ENCODE assay signal across 1 cellular context in the genomic region with DNA sequence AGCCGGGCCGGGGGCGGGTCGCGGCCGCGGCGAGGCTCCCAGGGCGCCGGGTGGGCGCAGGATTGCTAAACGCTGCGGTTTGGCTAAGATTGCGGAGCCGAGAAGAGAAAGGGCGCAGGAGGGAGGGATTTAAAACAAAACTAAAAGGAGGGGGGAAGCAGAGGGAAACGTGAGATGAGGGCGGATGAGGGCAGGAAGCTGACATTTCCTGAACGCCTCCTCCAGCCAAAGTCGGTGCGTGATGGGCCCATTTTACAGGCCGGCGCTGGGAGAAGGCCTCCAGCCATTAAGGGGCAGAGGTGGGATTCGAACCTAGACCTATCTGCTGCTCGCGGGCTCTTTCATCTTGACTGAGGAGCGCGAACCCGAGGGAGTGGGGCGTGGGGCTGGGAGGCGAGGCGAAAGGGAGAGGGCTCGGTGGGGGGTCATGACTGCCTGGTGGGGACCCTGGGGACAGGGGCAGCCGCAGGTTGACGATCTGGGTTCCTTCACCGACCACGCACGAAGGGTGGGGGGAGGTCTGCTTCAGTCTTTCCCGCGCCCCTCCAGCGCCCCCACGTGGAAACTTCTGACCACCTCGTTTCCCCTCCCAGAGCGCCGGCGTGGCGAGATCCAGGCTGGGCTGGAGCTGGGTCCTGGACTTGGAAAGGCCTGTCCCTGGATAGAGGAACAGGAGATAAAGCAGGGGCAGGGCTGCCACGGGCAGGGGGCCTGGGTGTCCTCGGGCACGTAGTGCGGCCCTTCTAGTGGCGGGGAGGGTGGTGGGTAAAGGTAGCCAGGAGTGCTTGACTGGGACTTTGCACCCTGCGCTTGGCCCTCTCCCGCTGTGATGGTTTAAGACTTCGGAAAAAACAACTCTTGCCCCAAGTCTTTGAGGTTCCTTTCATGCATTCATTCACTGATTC.
TF ChIP-seq lines count a peak whose summit lies in the region.

No MANE protein-coding gene starts in this region.

TF ChIP-seq in K562, 482 proteins besides CTCF, POLR2A, EP300 and RAD21 (continued from another document):
- TF ChIP-seq, protein P1, sequence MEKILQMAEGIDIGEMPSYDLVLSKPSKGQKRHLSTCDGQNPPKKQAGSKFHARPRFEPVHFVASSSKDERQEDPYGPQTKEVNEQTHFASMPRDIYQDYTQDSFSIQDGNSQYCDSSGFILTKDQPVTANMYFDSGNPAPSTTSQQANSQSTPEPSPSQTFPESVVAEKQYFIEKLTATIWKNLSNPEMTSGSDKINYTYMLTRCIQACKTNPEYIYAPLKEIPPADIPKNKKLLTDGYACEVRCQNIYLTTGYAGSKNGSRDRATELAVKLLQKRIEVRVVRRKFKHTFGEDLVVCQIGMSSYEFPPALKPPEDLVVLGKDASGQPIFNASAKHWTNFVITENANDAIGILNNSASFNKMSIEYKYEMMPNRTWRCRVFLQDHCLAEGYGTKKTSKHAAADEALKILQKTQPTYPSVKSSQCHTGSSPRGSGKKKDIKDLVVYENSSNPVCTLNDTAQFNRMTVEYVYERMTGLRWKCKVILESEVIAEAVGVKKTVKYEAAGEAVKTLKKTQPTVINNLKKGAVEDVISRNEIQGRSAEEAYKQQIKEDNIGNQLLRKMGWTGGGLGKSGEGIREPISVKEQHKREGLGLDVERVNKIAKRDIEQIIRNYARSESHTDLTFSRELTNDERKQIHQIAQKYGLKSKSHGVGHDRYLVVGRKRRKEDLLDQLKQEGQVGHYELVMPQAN (IDR thresholded peaks at IDR 0.05; ENCODE audit: borderline replicate concordance) = 0 out of 2 replicates have a peak, but pooled peaks have one; percentile 46
- TF ChIP-seq, protein P2, sequence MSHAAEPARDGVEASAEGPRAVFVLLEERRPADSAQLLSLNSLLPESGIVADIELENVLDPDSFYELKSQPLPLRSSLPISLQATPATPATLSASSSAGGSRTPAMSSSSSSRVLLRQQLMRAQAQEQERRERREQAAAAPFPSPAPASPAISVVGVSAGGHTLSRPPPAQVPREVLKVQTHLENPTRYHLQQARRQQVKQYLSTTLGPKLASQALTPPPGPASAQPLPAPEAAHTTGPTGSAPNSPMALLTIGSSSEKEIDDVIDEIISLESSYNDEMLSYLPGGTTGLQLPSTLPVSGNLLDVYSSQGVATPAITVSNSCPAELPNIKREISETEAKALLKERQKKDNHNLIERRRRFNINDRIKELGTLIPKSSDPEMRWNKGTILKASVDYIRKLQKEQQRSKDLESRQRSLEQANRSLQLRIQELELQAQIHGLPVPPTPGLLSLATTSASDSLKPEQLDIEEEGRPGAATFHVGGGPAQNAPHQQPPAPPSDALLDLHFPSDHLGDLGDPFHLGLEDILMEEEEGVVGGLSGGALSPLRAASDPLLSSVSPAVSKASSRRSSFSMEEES (CRISPR knock-in tag; IDR thresholded peaks at IDR 0.05) = no peak
- peak in 1 of 2 experiments; percentile 63; a peak in 1 of 4 replicates for TF ChIP-seq KDM1A (IDR thresholded peaks at IDR 0.05)
- TF ChIP-seq ATF1 (CRISPR knock-in tag; IDR thresholded peaks at IDR 0.05) = no peak
- TF ChIP-seq ATF1 (tag; IDR thresholded peaks at IDR 0.05) = peak; percentile 36; the same call in 1 of the 2 replicates
- TF ChIP-seq, protein P3, sequence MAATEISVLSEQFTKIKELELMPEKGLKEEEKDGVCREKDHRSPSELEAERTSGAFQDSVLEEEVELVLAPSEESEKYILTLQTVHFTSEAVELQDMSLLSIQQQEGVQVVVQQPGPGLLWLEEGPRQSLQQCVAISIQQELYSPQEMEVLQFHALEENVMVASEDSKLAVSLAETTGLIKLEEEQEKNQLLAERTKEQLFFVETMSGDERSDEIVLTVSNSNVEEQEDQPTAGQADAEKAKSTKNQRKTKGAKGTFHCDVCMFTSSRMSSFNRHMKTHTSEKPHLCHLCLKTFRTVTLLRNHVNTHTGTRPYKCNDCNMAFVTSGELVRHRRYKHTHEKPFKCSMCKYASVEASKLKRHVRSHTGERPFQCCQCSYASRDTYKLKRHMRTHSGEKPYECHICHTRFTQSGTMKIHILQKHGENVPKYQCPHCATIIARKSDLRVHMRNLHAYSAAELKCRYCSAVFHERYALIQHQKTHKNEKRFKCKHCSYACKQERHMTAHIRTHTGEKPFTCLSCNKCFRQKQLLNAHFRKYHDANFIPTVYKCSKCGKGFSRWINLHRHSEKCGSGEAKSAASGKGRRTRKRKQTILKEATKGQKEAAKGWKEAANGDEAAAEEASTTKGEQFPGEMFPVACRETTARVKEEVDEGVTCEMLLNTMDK (IDR thresholded peaks at IDR 0.05; ENCODE audit: borderline replicate concordance, insufficient read depth, low read depth, low read length, poor library complexity, severe bottlenecking) = peak; percentile 22
- TF ChIP-seq NR3C1 (CRISPR knock-in tag; IDR thresholded peaks at IDR 0.05) = no peak
- TF ChIP-seq, protein P4, sequence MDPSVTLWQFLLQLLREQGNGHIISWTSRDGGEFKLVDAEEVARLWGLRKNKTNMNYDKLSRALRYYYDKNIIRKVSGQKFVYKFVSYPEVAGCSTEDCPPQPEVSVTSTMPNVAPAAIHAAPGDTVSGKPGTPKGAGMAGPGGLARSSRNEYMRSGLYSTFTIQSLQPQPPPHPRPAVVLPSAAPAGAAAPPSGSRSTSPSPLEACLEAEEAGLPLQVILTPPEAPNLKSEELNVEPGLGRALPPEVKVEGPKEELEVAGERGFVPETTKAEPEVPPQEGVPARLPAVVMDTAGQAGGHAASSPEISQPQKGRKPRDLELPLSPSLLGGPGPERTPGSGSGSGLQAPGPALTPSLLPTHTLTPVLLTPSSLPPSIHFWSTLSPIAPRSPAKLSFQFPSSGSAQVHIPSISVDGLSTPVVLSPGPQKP (CRISPR knock-in tag; IDR thresholded peaks at IDR 0.05) = no peak
- TF ChIP-seq, protein P5, sequence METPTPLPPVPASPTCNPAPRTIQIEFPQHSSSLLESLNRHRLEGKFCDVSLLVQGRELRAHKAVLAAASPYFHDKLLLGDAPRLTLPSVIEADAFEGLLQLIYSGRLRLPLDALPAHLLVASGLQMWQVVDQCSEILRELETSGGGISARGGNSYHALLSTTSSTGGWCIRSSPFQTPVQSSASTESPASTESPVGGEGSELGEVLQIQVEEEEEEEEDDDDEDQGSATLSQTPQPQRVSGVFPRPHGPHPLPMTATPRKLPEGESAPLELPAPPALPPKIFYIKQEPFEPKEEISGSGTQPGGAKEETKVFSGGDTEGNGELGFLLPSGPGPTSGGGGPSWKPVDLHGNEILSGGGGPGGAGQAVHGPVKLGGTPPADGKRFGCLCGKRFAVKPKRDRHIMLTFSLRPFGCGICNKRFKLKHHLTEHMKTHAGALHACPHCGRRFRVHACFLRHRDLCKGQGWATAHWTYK (CRISPR knock-in tag; IDR thresholded peaks at IDR 0.05) = peak; percentile 67; the same call in 1 of the 2 replicates
- TF ChIP-seq ZNF778 (CRISPR knock-in tag; IDR thresholded peaks at IDR 0.05) = no peak
- TF ChIP-seq, protein P6, sequence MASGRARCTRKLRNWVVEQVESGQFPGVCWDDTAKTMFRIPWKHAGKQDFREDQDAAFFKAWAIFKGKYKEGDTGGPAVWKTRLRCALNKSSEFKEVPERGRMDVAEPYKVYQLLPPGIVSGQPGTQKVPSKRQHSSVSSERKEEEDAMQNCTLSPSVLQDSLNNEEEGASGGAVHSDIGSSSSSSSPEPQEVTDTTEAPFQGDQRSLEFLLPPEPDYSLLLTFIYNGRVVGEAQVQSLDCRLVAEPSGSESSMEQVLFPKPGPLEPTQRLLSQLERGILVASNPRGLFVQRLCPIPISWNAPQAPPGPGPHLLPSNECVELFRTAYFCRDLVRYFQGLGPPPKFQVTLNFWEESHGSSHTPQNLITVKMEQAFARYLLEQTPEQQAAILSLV (tag; IDR thresholded peaks at IDR 0.05) = no peak
- 0 out of 2 replicates have a peak, but pooled peaks have one; percentile 15 for TF ChIP-seq KLF16 (IDR thresholded peaks at IDR 0.05)
- TF ChIP-seq, protein P7, sequence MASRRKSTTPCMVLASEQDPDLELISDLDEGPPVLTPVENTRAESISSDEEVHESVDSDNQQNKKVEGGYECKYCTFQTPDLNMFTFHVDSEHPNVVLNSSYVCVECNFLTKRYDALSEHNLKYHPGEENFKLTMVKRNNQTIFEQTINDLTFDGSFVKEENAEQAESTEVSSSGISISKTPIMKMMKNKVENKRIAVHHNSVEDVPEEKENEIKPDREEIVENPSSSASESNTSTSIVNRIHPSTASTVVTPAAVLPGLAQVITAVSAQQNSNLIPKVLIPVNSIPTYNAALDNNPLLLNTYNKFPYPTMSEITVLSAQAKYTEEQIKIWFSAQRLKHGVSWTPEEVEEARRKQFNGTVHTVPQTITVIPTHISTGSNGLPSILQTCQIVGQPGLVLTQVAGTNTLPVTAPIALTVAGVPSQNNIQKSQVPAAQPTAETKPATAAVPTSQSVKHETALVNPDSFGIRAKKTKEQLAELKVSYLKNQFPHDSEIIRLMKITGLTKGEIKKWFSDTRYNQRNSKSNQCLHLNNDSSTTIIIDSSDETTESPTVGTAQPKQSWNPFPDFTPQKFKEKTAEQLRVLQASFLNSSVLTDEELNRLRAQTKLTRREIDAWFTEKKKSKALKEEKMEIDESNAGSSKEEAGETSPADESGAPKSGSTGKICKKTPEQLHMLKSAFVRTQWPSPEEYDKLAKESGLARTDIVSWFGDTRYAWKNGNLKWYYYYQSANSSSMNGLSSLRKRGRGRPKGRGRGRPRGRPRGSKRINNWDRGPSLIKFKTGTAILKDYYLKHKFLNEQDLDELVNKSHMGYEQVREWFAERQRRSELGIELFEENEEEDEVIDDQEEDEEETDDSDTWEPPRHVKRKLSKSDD (conservative IDR thresholded peaks at IDR 0.05; ENCODE audit: low read length) = no peak
- peak; percentile 49 for TF ChIP-seq CHD1 (IDR thresholded peaks at IDR 0.05; ENCODE audit: low read length)
- TF ChIP-seq, protein P8, sequence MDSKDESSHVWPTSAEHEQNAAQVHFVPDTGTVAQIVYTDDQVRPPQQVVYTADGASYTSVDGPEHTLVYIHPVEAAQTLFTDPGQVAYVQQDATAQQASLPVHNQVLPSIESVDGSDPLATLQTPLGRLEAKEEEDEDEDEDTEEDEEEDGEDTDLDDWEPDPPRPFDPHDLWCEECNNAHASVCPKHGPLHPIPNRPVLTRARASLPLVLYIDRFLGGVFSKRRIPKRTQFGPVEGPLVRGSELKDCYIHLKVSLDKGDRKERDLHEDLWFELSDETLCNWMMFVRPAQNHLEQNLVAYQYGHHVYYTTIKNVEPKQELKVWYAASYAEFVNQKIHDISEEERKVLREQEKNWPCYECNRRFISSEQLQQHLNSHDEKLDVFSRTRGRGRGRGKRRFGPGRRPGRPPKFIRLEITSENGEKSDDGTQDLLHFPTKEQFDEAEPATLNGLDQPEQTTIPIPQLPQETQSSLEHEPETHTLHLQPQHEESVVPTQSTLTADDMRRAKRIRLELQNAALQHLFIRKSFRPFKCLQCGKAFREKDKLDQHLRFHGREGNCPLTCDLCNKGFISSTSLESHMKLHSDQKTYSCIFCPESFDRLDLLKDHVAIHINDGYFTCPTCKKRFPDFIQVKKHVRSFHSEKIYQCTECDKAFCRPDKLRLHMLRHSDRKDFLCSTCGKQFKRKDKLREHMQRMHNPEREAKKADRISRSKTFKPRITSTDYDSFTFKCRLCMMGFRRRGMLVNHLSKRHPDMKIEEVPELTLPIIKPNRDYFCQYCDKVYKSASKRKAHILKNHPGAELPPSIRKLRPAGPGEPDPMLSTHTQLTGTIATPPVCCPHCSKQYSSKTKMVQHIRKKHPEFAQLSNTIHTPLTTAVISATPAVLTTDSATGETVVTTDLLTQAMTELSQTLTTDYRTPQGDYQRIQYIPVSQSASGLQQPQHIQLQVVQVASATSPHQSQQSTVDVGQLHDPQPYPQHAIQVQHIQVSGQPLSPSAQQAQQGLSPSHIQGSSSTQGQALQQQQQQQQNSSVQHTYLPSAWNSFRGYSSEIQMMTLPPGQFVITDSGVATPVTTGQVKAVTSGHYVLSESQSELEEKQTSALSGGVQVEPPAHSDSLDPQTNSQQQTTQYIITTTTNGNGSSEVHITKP (IDR thresholded peaks at IDR 0.05; ENCODE audit: partially characterized antibody) = peak; percentile 70
- peak; percentile 61; the same call in 1 of the 2 replicates for TF ChIP-seq LEF1 (IDR thresholded peaks at IDR 0.05)
- TF ChIP-seq ZFX (CRISPR knock-in tag; IDR thresholded peaks at IDR 0.05) = peak; percentile 40
